Comparison of ENCODE assay signal across 35 cellular contexts in genomic region chr7:154553711-154554265, GRCh38.
"Had no signal": no experiment of that assay in that cellular context is flagged by ENCODE, and none has a peak within 500 bp of the region (broad histone marks: within the 10 kb centered on the region; RNA-seq: fewer than 3 reads in every experiment).

No MANE protein-coding gene starts in this region.

- H3K27me3 ChIP-seq: brain microvascular endothelial cell, SJCRH30 had no signal

- H3K9me3 ChIP-seq: SJCRH30 had no signal

- H2AFZ ChIP-seq: PC-9 had no signal

- H3K4me2 ChIP-seq: PC-9 had no signal

- H3K4me1 ChIP-seq: SJCRH30 had no signal

- FAIRE-seq: RCC 7860 had no signal

- ATAC-seq: activated CD8-positive, alpha-beta memory T cell treated with anti-CD3 and anti-CD28 coated beads, Interleukin-2, amount 10 ng/mL, durations not matched to agents 7 days and 5 days; activated T-cell treated with anti-CD3 and anti-CD28 coated beads, Interleukin-2, amount 50 U/mL, for 72 hours; activated T-helper 17 cell treated with anti-CD3 and anti-CD28 coated beads, Interleukin-2, amount 50 U/mL, for 72 hours had no signal

- H3K4me3 ChIP-seq: PC-9, SJCRH30 had no signal

- H3K27ac ChIP-seq: brain microvascular endothelial cell, PC-9, SJCRH30, VCaP had no signal

- H3K36me3 ChIP-seq: brain microvascular endothelial cell, SJCRH30 had no signal

- DNase-seq: activated B cell treated with CpG ODN at 0.5 μM for 24 hours; activated CD4-positive, alpha-beta memory T cell treated with anti-CD3 and anti-CD28 coated beads, Interleukin-2, amount 10 ng/mL, durations not matched to agents 7 days and 5 days; activated CD4-positive, alpha-beta T cell treated with anti-CD3 and anti-CD28 coated beads for 4 hours; activated CD4-positive, CD25-positive, alpha-beta regulatory T cell treated with anti-CD3 and anti-CD28 coated beads, Interleukin-2, amount 50 U/mL, for 72 hours; activated CD8-positive, alpha-beta memory T cell treated with anti-CD3 and anti-CD28 coated beads for 24 hours; activated CD8-positive, alpha-beta memory T cell treated with anti-CD3 and anti-CD28 coated beads, Interleukin-2, amount 10 ng/mL, durations not matched to agents 7 days and 5 days; activated CD8-positive, alpha-beta memory T cell treated with anti-CD3 and anti-CD28 coated beads, Interleukin-2, amount 50 U/mL, for 48 hours; activated effector memory CD4-positive, alpha-beta T cell treated with anti-CD3 and anti-CD28 coated beads, Interleukin-2, amount 50 U/mL, for 16 hours; activated naive CD4-positive, alpha-beta T cell; activated naive CD4-positive, alpha-beta T cell treated with anti-CD3 and anti-CD28 coated beads, Interleukin-2, amount 50 U/mL, for 16 hours; activated naive CD8-positive, alpha-beta T cell treated with anti-CD3 and anti-CD28 coated beads for 36 hours; activated T-cell treated with anti-CD3 and anti-CD28 coated beads, Interleukin-2, amount 50 U/mL, for 1 hour; activated T-cell treated with anti-CD3 and anti-CD28 coated beads, Interleukin-2, amount 50 U/mL, for 72 hours; amniotic stem cell; aorta; brain microvascular endothelial cell; central memory CD4-positive, alpha-beta T cell; Karpas-422; NCI-H1048; NCI-H1105 treated with DMSO at 0.1 percent for 48 hours; NCI-H1436 treated with DMSO at 0.1 percent for 48 hours; NCI-H1694 treated with DMSO at 0.1 percent for 48 hours; NCI-H2029; NCI-H345; NCI-H524 treated with DMSO at 0.1 percent for 48 hours; PC-9; SHP77; SJCRH30; SW 1271; T-helper 1 cell; T-helper 2 cell; T-helper 9 cell had no signal
